1 cellular context compared by ENCODE assay signal in the genomic region with DNA sequence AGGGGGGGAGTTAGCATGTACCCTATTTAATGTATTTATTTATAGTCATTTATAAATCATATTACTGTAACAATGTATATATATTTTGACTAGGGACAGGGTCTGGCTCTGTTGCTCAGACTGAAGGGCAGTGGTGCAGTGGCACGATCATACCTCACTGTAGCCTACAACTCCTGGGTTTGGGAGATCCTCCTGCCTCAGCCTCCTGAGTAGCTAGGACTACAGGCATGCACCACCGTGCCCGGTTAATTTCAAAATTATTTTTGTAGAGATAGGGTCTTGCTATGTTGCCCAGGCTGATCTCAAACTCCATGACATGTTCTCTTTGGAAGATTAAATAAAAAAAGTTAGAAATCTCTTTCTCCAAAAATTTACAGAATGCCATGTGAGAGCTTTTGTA.
TF ChIP-seq lines count a peak whose summit lies in the region.

No MANE protein-coding gene starts in this region.

TF ChIP-seq in A549, 52 proteins besides CTCF, POLR2A, EP300 and RAD21:
- 0 out of 2 replicates have a peak, but pooled peaks have one; percentile 47 for TF ChIP-seq CHD4 (IDR thresholded peaks at IDR 0.05; ENCODE audit: borderline replicate concordance)
- 0 out of 5 replicates have a peak, but pooled peaks of 1 of the 2 experiments have one; percentile 59 for TF ChIP-seq JUN (IDR thresholded peaks at IDR 0.05)
- 0 out of 3 replicates have a peak, but pooled peaks have one; percentile 3 for TF ChIP-seq SMC3 (IDR thresholded peaks at IDR 0.05)
- TF ChIP-seq MYC (IDR thresholded peaks at IDR 0.05; ENCODE audit: borderline replicate concordance, low read length), result no peak
